ENCODE assay signal across 18 cellular contexts in the genomic region with DNA sequence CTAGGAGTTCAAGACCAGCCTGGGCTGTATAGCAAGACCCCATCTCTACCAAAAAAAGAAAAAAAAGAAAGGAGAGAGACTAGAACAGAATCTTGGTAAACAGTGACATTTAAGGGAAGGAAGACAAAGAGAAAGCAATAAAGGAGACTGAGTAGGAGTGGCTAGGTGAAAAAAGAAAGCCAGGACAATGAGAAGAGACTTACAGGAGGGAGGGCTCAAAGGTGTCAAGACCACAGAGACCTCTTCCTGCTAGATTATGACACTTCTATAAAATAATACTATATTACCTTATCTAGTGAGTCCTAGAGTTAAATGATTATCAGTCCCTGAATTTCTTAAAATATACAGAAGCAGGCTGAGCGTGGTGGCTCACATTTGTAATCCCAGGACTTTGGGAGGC. TPM values are rescaled to one million over a fixed set of nuclear protein-coding genes. Genes with fewer than 3 reads are reported as not detected.
A peak's percentile ranks its signal among the peaks of the same experiment; 100 is the strongest.
DNase-seq lines count a peak whose midpoint lies in the region; ATAC-seq, FAIRE-seq and TF ChIP-seq lines count a peak whose summit lies in the region.
"Had no signal": no experiment of that assay in that cellular context is flagged by ENCODE, and none has a peak within 500 bp of the region (broad histone marks: within the 10 kb centered on the region; RNA-seq: fewer than 3 reads in every experiment).

No MANE protein-coding gene starts in this region.

- no peak overlapping the region for H3K4me2 ChIP-seq in OCI-LY7 (ENCODE audit: low read length)
- H3K4me2 ChIP-seq: GM23338 had no signal

- BruUV-seq in OCI-LY7 (replicated peaks; lab: Mats Ljungman, UMichigan) = no TSS peak

- intact Hi-C loops in OCI-LY7 (cut with micrococcal nuclease; ENCODE audit: unreplicated experiment) = no loop called here

- peaks cover 32% of the 10 kb centered on the region for H3K36me3 Mint-ChIP-seq in activated T-cell treated with anti-CD3 and anti-CD28 coated beads, Interleukin-2, amount 50 U/mL, for 24 hours (ENCODE audit: low read depth)
- peaks cover under 1 to 23% (median 11%) of the 10 kb centered on the region in 3 donors for H3K36me3 Mint-ChIP-seq in CD8-positive, alpha-beta memory T cell
- H3K36me3 Mint-ChIP-seq in central memory CD8-positive, alpha-beta T cell (ENCODE audit: insufficient read depth) = peaks cover 10% of the 10 kb centered on the region

- H3K27me3 Mint-ChIP-seq in activated T-cell treated with anti-CD3 and anti-CD28 coated beads, Interleukin-2, amount 50 U/mL, for 24 hours = no peaks in the 10 kb centered on the region
- H3K27me3 Mint-ChIP-seq in CD8-positive, alpha-beta memory T cell = no peaks in the 10 kb centered on the region
- H3K27me3 Mint-ChIP-seq in central memory CD8-positive, alpha-beta T cell = no peaks in the 10 kb centered on the region
- H3K27me3 Mint-ChIP-seq: IgD-negative memory B cell had no signal

- ATAC-seq in central memory CD8-positive, alpha-beta T cell (replicated peaks; ENCODE audit: extremely low read depth, poor library complexity, severe bottlenecking) = peak; percentile 100
- ATAC-seq: GM23338 had no signal

- no peak overlapping the region for H3K27ac ChIP-seq in CD8-positive, alpha-beta memory T cell (ENCODE audit: low read depth, low read length)
- peak overlapping the region in 1 of 2 donors; percentile 33 for H3K27ac ChIP-seq in small intestine (ENCODE audit: low read depth in 1 of 2, low read length in 1 of 2)
- no peak overlapping the region for H3K27ac ChIP-seq in OCI-LY7 (ENCODE audit: low read depth, low read length, poor library complexity, severe bottlenecking)
- H3K27ac ChIP-seq: Peyer's patch had no signal

- H3K9me2 ChIP-seq in OCI-LY7 (ENCODE audit: insufficient read depth, low read length) = no peaks in the 10 kb centered on the region

- H3K36me3 ChIP-seq in CD8-positive, alpha-beta memory T cell (ENCODE audit: insufficient read depth, low read length) = peaks cover 4% of the 10 kb centered on the region
- H3K36me3 ChIP-seq in small intestine (ENCODE audit: control insufficient read depth in 2 of 2, insufficient read depth in 2 of 2, low read length in 2 of 2) = peaks cover 3 to 6% of the 10 kb centered on the region in 2 donors
- H3K36me3 ChIP-seq in OCI-LY7 (ENCODE audit: insufficient read depth, low read length) = peaks cover 54% of the 10 kb centered on the region

- H3K27me3 ChIP-seq in CD8-positive, alpha-beta memory T cell (ENCODE audit: insufficient read depth, low read length, poor library complexity, severe bottlenecking) = no peaks in the 10 kb centered on the region
- H3K27me3 ChIP-seq in small intestine (ENCODE audit: control insufficient read depth in 2 of 2, insufficient read depth in 2 of 2, low read length in 2 of 2) = no peaks in the 10 kb centered on the region
- H3K27me3 ChIP-seq: Peyer's patch had no signal

- WGBS in small intestine, 3 donors = 88 to 100% (median 94%) methylated on average over 1 of the region's 1 CpG

- no peaks in the 10 kb centered on the region for H4K20me1 ChIP-seq in OCI-LY7 (ENCODE audit: insufficient read depth, low read length)

- no peak overlapping the region for H3K4me3 ChIP-seq in CD8-positive, alpha-beta memory T cell (ENCODE audit: low read length)
- H3K4me3 ChIP-seq in small intestine (ENCODE audit: low read depth in 1 of 2, low read length in 2 of 2) = no peak overlapping the region
- no peak overlapping the region for H3K4me3 ChIP-seq in OCI-LY7 (ENCODE audit: low read depth, low read length, poor library complexity, severe bottlenecking)
- H3K4me3 ChIP-seq: GM23338, Peyer's patch had no signal

- H2AFZ ChIP-seq in OCI-LY7 (ENCODE audit: low read length) = no peak overlapping the region
- H2AFZ ChIP-seq: GM23338 had no signal

- peak overlapping the region; percentile 20 for H3K27ac Mint-ChIP-seq in activated T-cell treated with anti-CD3 and anti-CD28 coated beads, Interleukin-2, amount 50 U/mL, for 24 hours
- peak overlapping the region; percentile 89 to 98 (median 94) for H3K27ac Mint-ChIP-seq in CD8-positive, alpha-beta memory T cell
- peak overlapping the region; percentile 81 for H3K27ac Mint-ChIP-seq in central memory CD8-positive, alpha-beta T cell (ENCODE audit: low read depth)
- H3K27ac Mint-ChIP-seq: CD14-positive monocyte, GM23338 had no signal

- FAIRE-seq in small intestine (lab: Jason Lieb, UNC) = no peak
- FAIRE-seq: GM12892 had no signal

- no peaks in the 10 kb centered on the region for H3K9me3 Mint-ChIP-seq in activated T-cell treated with anti-CD3 and anti-CD28 coated beads, Interleukin-2, amount 50 U/mL, for 24 hours
- no peaks in the 10 kb centered on the region for H3K9me3 Mint-ChIP-seq in CD8-positive, alpha-beta memory T cell
- no peaks in the 10 kb centered on the region for H3K9me3 Mint-ChIP-seq in central memory CD8-positive, alpha-beta T cell
- H3K9me3 Mint-ChIP-seq: CD14-positive monocyte, GM23338, IgD-negative memory B cell had no signal

- CTCF ChIA-PET in CD8-positive, alpha-beta memory T cell (lab: Charles Lee) = interaction anchor here (0.8 kb wide), 1 partner anchor 9 kb away, joined by 4 read pairs; no protein-coding TSS in a partner anchor
- CTCF ChIA-PET in OCI-LY7 (lab: Charles Lee; ENCODE audit: unreplicated experiment) = no interaction called here

- no peak overlapping the region for H3K4me3 Mint-ChIP-seq in activated T-cell treated with anti-CD3 and anti-CD28 coated beads, Interleukin-2, amount 50 U/mL, for 24 hours
- peak overlapping the region; percentile 22 to 85 (median 74) for H3K4me3 Mint-ChIP-seq in CD8-positive, alpha-beta memory T cell
- H3K4me3 Mint-ChIP-seq in central memory CD8-positive, alpha-beta T cell = peak overlapping the region; percentile 50
- H3K4me3 Mint-ChIP-seq: CD14-positive monocyte, GM23338 had no signal

- H3K79me2 ChIP-seq in OCI-LY7 (ENCODE audit: insufficient read depth, low read depth, low read length) = no peaks in the 10 kb centered on the region

- peaks cover 5% of the 10 kb centered on the region for H3K4me1 ChIP-seq in CD8-positive, alpha-beta memory T cell (ENCODE audit: insufficient read depth, low read length)
- H3K4me1 ChIP-seq in small intestine (ENCODE audit: control insufficient read depth in 2 of 2, insufficient read depth in 1 of 2, low read depth in 1 of 2, low read length in 1 of 2) (no peaks in the 10 kb centered on the region), OCI-LY7 (ENCODE audit: insufficient read depth, low read length, poor library complexity, severe bottlenecking) (no peaks in the 10 kb centered on the region)
- H3K4me1 ChIP-seq: Peyer's patch had no signal

- peaks cover 5% of the 10 kb centered on the region for H3K4me1 Mint-ChIP-seq in activated T-cell treated with anti-CD3 and anti-CD28 coated beads, Interleukin-2, amount 50 U/mL, for 24 hours (ENCODE audit: low read depth)
- peaks cover 11 to 14% (median 12%) of the 10 kb centered on the region in 3 donors for H3K4me1 Mint-ChIP-seq in CD8-positive, alpha-beta memory T cell
- peaks cover 16% of the 10 kb centered on the region for H3K4me1 Mint-ChIP-seq in central memory CD8-positive, alpha-beta T cell
- H3K4me1 Mint-ChIP-seq: CD14-positive monocyte had no signal

- no peak for TF ChIP-seq CTCF in OCI-LY7 (conservative IDR thresholded peaks at IDR 0.05; ENCODE audit: low read length)

- no peak for DNase-seq in activated T-cell treated with anti-CD3 and anti-CD28 coated beads, Interleukin-2, amount 50 U/mL, for 24 hours
- no peak for DNase-seq in activated T-cell treated with anti-CD3 and anti-CD28 coated beads, Interleukin-2, amount 50 U/mL, for 48 hours
- DNase-seq in CD8-positive, alpha-beta memory T cell = peak in 1 of 5 donors; percentile 58
- no peak for DNase-seq in central memory CD8-positive, alpha-beta T cell (ENCODE audit: low spot score in 2 of 2)
- DNase-seq in small intestine = peak; percentile 9
- no peak for DNase-seq in HT-29 (ENCODE audit: low spot score)
- DNase-seq in OCI-LY7 (ENCODE audit: low spot score) = no peak
- DNase-seq: DND-41, GDM1, NCI-H1417, NCI-H2029, NCI-H2171 treated with DMSO at 0.1 percent for 48 hours, NCI-H510A, Peyer's patch had no signal

- POLR2A ChIA-PET in CD8-positive, alpha-beta memory T cell (lab: Charles Lee) = no interaction called here
- POLR2A ChIA-PET in OCI-LY7 (lab: Charles Lee) = no interaction called here

- H3K9me3 ChIP-seq in CD8-positive, alpha-beta memory T cell (ENCODE audit: low read length) = no peaks in the 10 kb centered on the region
- no peaks in the 10 kb centered on the region for H3K9me3 ChIP-seq in small intestine (ENCODE audit: control insufficient read depth, low read depth)
- no peaks in the 10 kb centered on the region for H3K9me3 ChIP-seq in OCI-LY7 (ENCODE audit: low read length)
- H3K9me3 ChIP-seq: Peyer's patch had no signal

RNA-seq across cellular contexts. Expression of gene EPRS1, which starts 10.1 kb away (rescaled TPM):
- total RNA-seq in CD8-positive, alpha-beta memory T cell = 100 to 1,000 TPM; 174 to 204 TPM
- polyA plus RNA-seq in CD8-positive, alpha-beta memory T cell = 51.8 TPM
- polyA plus RNA-seq in small intestine = 10 to 100 TPM; 14.1 to 76.0 (median 37.8) TPM
- 62.9 and 67.5 TPM in 2 replicates for total RNA-seq in HT-29 (2014; rRNA removed; shearing (Covaris generic))
- 93.1 and 101 TPM in 2 replicates for total RNA-seq in OCI-LY7 (2014; rRNA removed; shearing (Covaris generic))
- total RNA-seq in OCI-LY7 (2022) = 174 and 175 TPM in 2 replicates

RNA-seq across cellular contexts. Expression of gene BPNT1, which starts 33.2 kb away (rescaled TPM):
- 10 to 100 TPM; 24.8 to 26.3 TPM for total RNA-seq in CD8-positive, alpha-beta memory T cell
- 21.3 TPM for polyA plus RNA-seq in CD8-positive, alpha-beta memory T cell
- 10 to 100 TPM; 48.4 to 90.1 (median 81.1) TPM for polyA plus RNA-seq in small intestine
- total RNA-seq in HT-29 (2014; rRNA removed; shearing (Covaris generic)) = 19.9 and 23.7 TPM in 2 replicates
- total RNA-seq in OCI-LY7 (2014; rRNA removed; shearing (Covaris generic)) = 43.0 and 48.7 TPM in 2 replicates
- total RNA-seq in OCI-LY7 (2022) = 73.3 and 98.5 TPM in 2 replicates

RNA-seq across cellular contexts. Expression of gene IARS2, which starts 37.6 kb away (rescaled TPM):
- total RNA-seq in CD8-positive, alpha-beta memory T cell = 10 to 100 TPM; 80.8 to 83.0 TPM
- 68.9 TPM for polyA plus RNA-seq in CD8-positive, alpha-beta memory T cell
- 10 to 100 TPM; 12.3 to 60.0 (median 21.6) TPM for polyA plus RNA-seq in small intestine
- total RNA-seq in HT-29 (2014; rRNA removed; shearing (Covaris generic)) = 47.5 and 51.9 TPM in 2 replicates
- 57.2 and 62.6 TPM in 2 replicates for total RNA-seq in OCI-LY7 (2014; rRNA removed; shearing (Covaris generic))
- total RNA-seq in OCI-LY7 (2022) = 90.2 and 91.3 TPM in 2 replicates

Comparison
In these comparisons a context has a peak if more than half of its experiments do, and no peak if none do; other contexts are left out.
1. H3K27ac Mint-ChIP-seq: peak in every context shown above with its lines; median percentile 94 in CD8-positive, alpha-beta memory T cell; 81 in central memory CD8-positive, alpha-beta T cell; 20 in activated T-cell treated with anti-CD3 and anti-CD28 coated beads, Interleukin-2, amount 50 U/mL, for 24 hours.